ENCODE assay signal across 1 cellular context in the genomic region with DNA sequence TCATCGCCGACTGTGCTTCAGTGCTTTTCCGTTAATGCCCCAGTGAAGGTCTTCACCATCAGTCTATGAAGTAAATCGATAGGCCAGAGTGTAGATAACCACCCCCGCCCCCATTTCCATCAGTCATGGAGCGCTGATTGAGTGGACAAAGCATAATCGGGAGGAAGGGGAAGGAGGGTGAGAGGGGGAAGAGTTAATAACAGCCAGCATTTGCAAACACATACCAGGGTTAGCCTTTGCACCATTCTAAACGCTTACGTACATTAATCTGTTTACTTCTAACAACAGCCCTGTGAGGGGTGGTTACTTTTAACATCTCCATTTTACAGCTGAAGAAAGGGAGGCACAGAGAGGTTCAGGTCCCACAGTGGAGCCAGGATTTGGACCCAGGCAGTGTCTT.
TF ChIP-seq lines count a peak whose summit lies in the region.

No MANE protein-coding gene starts in this region.

TF ChIP-seq in H1, 55 proteins besides CTCF, POLR2A, EP300 and RAD21:
- TF ChIP-seq GABPA (IDR thresholded peaks at IDR 0.05; ENCODE audit: borderline replicate concordance, insufficient read depth, low read length) (no peak), EGR1 (IDR thresholded peaks at IDR 0.05; ENCODE audit: borderline replicate concordance, low read depth, low read length) (no peak), HDAC6 (IDR thresholded peaks at IDR 0.05; ENCODE audit: low read depth, low read length) (no peak), POU5F1 (IDR thresholded peaks at IDR 0.05; ENCODE audit: low read depth, low read length) (no peak), YY1 (IDR thresholded peaks at IDR 0.05; ENCODE audit: low read depth, low read length) (no peak)
